ENCODE assay signal across 10 cellular contexts in the genomic region with DNA sequence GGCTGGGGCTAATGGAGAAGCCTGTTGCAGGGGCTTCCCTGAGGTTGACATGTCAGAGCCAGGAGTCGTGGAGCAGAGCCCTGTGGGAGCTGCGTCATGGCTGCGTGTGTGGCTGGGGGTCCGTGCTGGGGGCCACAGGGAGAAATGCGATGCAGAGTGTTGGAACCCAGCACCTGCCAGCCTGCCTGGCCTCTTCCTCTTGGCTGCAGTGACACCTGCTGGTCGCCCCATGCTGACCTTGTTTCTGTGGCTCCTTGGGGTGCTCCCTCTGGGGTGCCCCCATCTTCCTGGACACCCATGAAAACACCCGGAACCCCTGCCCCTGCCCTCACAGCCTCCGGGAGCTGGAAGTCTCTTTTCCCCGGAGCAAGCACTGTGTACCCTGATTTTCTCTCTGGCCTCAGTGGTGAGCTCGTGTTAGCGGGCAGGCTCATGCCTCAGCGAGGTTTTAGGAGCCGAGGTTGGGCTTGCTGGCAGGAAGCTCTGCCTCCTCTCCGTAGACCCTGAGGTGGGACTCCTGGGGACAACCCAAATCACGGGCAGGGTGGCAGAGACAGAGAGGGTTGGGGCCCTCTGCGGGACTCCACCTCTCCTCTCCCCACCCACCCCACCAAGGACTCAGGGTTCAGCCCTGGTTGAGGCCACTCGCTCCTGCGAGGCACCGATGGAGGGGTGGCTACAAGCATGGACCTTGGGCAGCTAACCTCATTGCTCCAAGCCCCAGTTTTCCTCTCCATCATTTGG.
A peak's percentile ranks its signal among the peaks of the same experiment; 100 is the strongest.
DNase-seq lines count a peak whose midpoint lies in the region; ATAC-seq and TF ChIP-seq lines count a peak whose summit lies in the region.
"Had no signal": no experiment of that assay in that cellular context is flagged by ENCODE, and none has a peak within 500 bp of the region (broad histone marks: within the 10 kb centered on the region; RNA-seq: fewer than 3 reads in every experiment).

No MANE protein-coding gene starts in this region.

- H3K4me3 ChIP-seq in Peyer's patch (no peak overlapping the region), fibroblast of villous mesenchyme (ENCODE audit: low read depth, low read length) (no peak overlapping the region)
- H3K4me3 ChIP-seq: SK-N-MC had no signal

- H3K27ac ChIP-seq in Peyer's patch: no peak overlapping the region
- H3K27ac ChIP-seq: SK-N-MC had no signal

- H3K27me3 ChIP-seq in Peyer's patch: no peaks in the 10 kb centered on the region

- no peak for DNase-seq in Peyer's patch
- peak; percentile 20 for DNase-seq in fibroblast of villous mesenchyme (ENCODE audit: low read depth)
- DNase-seq in putamen (ENCODE audit: low spot score): peak; percentile 48
- DNase-seq in OCI-M2 (lab: John Stamatoyannopoulos, UW; ENCODE audit: unreplicated experiment): no peak
- no peak for DNase-seq in GF-D8 (lab: John Stamatoyannopoulos, UW)
- DNase-seq in NCI-H748 (lab: John Stamatoyannopoulos, UW; ENCODE audit: unreplicated experiment): no peak
- DNase-seq: naive B cell had no signal

- no peak for ATAC-seq in GM19023 (IDR thresholded peaks at IDR 0.05; ENCODE audit: unreplicated experiment)

- TF ChIP-seq CTCF in GM12872 (IDR thresholded peaks at IDR 0.05; ENCODE audit: insufficient read depth, low read depth, low read length) (peak; percentile 52), Peyer's patch (IDR thresholded peaks at IDR 0.05) (peak in 4 of 6 experiments; percentile 19 to 34 (median 30)), fibroblast of villous mesenchyme (IDR thresholded peaks at IDR 0.05; ENCODE audit: insufficient read depth, low read depth, low read length) (peak; percentile 40)

- H3K36me3 ChIP-seq in Peyer's patch: no peaks in the 10 kb centered on the region

- TF ChIP-seq POLR2A in Peyer's patch (IDR thresholded peaks at IDR 0.05): no peak

- peaks cover 0 to 7% (median 0%) of the 10 kb centered on the region in 4 donors for H3K4me1 ChIP-seq in Peyer's patch

- H3K9me3 ChIP-seq in Peyer's patch: peaks cover 0 to 6% (median 0%) of the 10 kb centered on the region in 4 donors

Comparison
In these comparisons a context has a peak if more than half of its experiments do, and no peak if none do; other contexts are left out.
1. DNase-seq: peak in fibroblast of villous mesenchyme (single experiment) and putamen (single experiment); none in Peyer's patch (0 of 3), OCI-M2 (single experiment), GF-D8 (single experiment) and NCI-H748 (single experiment).
2. Peak in every context shown above with its lines, with median percentiles within 50 percentile points of each other: CTCF ChIP-seq.